Comparison of ENCODE assay signal across 25 cellular contexts in the genomic region with DNA sequence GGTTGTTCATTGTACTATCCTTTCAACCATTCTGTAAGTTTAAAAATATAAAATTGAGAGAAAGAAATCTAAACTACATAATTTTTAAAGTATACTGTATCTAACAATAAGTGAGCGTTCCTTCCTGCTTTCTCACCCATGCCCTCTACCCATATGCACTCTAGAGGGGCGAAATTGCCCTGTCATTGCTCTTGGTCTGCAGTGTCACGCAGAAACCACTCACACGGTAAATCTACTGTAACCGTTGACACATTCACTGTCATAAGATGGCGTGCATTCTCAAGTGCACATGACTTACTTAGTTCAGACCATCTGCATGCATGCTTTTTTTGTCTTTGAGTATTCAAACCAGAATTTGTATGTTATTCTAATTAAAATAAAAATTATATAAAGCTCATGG. TPM values are rescaled to one million over a fixed set of nuclear protein-coding genes. Genes with fewer than 3 reads are reported as not detected.
DNase-seq lines count a peak whose midpoint lies in the region; ATAC-seq and TF ChIP-seq lines count a peak whose summit lies in the region.
"Had no signal": no experiment of that assay in that cellular context is flagged by ENCODE, and none has a peak within 500 bp of the region (broad histone marks: within the 10 kb centered on the region; RNA-seq: fewer than 3 reads in every experiment).

No MANE protein-coding gene starts in this region.

- H3K9me3 Mint-ChIP-seq in naive thymus-derived CD4-positive, alpha-beta T cell = peaks cover 0 to 17% (median 2%) of the 10 kb centered on the region in 11 donors
- H3K9me3 Mint-ChIP-seq: activated CD8-positive, alpha-beta T cell treated with anti-CD3 and anti-CD28 coated beads for 36 hours; activated naive CD8-positive, alpha-beta T cell treated with anti-CD3 and anti-CD28 coated beads for 36 hours; stimulated activated naive CD8-positive, alpha-beta T cell treated with anti-CD3 and anti-CD28 coated beads, Interleukin-15, Interleukin-2, amounts not matched to agents 100 ng/mL and 50 ng/mL, for 24 hours had no signal

- no peaks in the 10 kb centered on the region for H3K27me3 ChIP-seq in naive thymus-derived CD4-positive, alpha-beta T cell (ENCODE audit: control insufficient read depth in 2 of 2, insufficient read depth in 2 of 2, low read length in 2 of 2)
- no peaks in the 10 kb centered on the region for H3K27me3 ChIP-seq in vagina
- H3K27me3 ChIP-seq: colonic mucosa, gastrocnemius medialis, upper lobe of right lung had no signal

- TF ChIP-seq CTCF in NB4 (IDR thresholded peaks at IDR 0.05; ENCODE audit: low read depth, low read length) (no peak), vagina (IDR thresholded peaks at IDR 0.05) (no peak)

- POLR2A ChIA-PET in naive thymus-derived CD4-positive, alpha-beta T cell (lab: Charles Lee) = no interaction called here

- no peak overlapping the region for H3K4me3 ChIP-seq in NB4 (ENCODE audit: low read depth, low read length)
- no peak overlapping the region for H3K4me3 ChIP-seq in naive thymus-derived CD4-positive, alpha-beta T cell (ENCODE audit: low read length)
- no peak overlapping the region for H3K4me3 ChIP-seq in vagina
- H3K4me3 ChIP-seq: body of pancreas, colonic mucosa, gastrocnemius medialis, mucosa of descending colon, upper lobe of right lung had no signal

- no peaks in the 10 kb centered on the region for H3K36me3 Mint-ChIP-seq in naive thymus-derived CD4-positive, alpha-beta T cell
- H3K36me3 Mint-ChIP-seq: activated naive CD8-positive, alpha-beta T cell treated with anti-CD3 and anti-CD28 coated beads for 36 hours had no signal

- H3K9me3 ChIP-seq in naive thymus-derived CD4-positive, alpha-beta T cell (ENCODE audit: control insufficient read depth in 2 of 3, low read length in 3 of 3) = no peaks in the 10 kb centered on the region
- no peaks in the 10 kb centered on the region for H3K9me3 ChIP-seq in vagina
- H3K9me3 ChIP-seq: body of pancreas, colonic mucosa, mucosa of descending colon, upper lobe of right lung had no signal

- ATAC-seq in naive thymus-derived CD4-positive, alpha-beta T cell = peak; percentile 77
- ATAC-seq in GM21447 (IDR thresholded peaks at IDR 0.05; ENCODE audit: unreplicated experiment) (no peak), HG03354 (IDR thresholded peaks at IDR 0.05; ENCODE audit: poor library complexity, severe bottlenecking, unreplicated experiment) (no peak)
- ATAC-seq: activated CD8-positive, alpha-beta T cell treated with anti-CD3 and anti-CD28 coated beads for 36 hours; body of pancreas; gastrocnemius medialis; left lobe of liver; mucosa of descending colon; Panc1; sciatic nerve; upper lobe of right lung had no signal

- H3K36me3 ChIP-seq in naive thymus-derived CD4-positive, alpha-beta T cell (ENCODE audit: control insufficient read depth in 2 of 3, insufficient read depth in 3 of 3, low read length in 3 of 3) = no peaks in the 10 kb centered on the region
- no peaks in the 10 kb centered on the region for H3K36me3 ChIP-seq in vagina
- H3K36me3 ChIP-seq: colonic mucosa, gastrocnemius medialis, upper lobe of right lung had no signal

- H3K27ac Mint-ChIP-seq in naive thymus-derived CD4-positive, alpha-beta T cell = no peak overlapping the region
- H3K27ac Mint-ChIP-seq: activated CD8-positive, alpha-beta T cell treated with anti-CD3 and anti-CD28 coated beads for 36 hours; activated naive CD8-positive, alpha-beta T cell treated with anti-CD3 and anti-CD28 coated beads for 36 hours; CD4-positive, alpha-beta T cell; stimulated activated naive CD8-positive, alpha-beta T cell treated with anti-CD3 and anti-CD28 coated beads, Interleukin-15, Interleukin-2, amounts not matched to agents 100 ng/mL and 50 ng/mL, for 24 hours had no signal

- no peak overlapping the region for H3K27ac ChIP-seq in naive thymus-derived CD4-positive, alpha-beta T cell (ENCODE audit: low read depth, low read length)
- no peak overlapping the region for H3K27ac ChIP-seq in vagina
- H3K27ac ChIP-seq: body of pancreas, colonic mucosa, gastrocnemius medialis, upper lobe of right lung, VCaP had no signal

- intact Hi-C loops in naive thymus-derived CD4-positive, alpha-beta T cell (cut with micrococcal nuclease) = no loop called here
- intact Hi-C loops in vagina (cut with DNase I) = no loop called here

- no peak for TF ChIP-seq POLR2A in NB4 (IDR thresholded peaks at IDR 0.05; ENCODE audit: extremely low read depth, insufficient read length)
- TF ChIP-seq POLR2A in vagina (IDR thresholded peaks at IDR 0.05) = no peak

- H3K4me1 ChIP-seq in naive thymus-derived CD4-positive, alpha-beta T cell (ENCODE audit: control insufficient read depth in 2 of 2, insufficient read depth in 2 of 2, low read length in 2 of 2) = no peaks in the 10 kb centered on the region
- H3K4me1 ChIP-seq in vagina = no peaks in the 10 kb centered on the region
- H3K4me1 ChIP-seq: body of pancreas, colonic mucosa, gastrocnemius medialis, upper lobe of right lung had no signal

- no peak overlapping the region for H3K4me3 Mint-ChIP-seq in naive thymus-derived CD4-positive, alpha-beta T cell
- H3K4me3 Mint-ChIP-seq: activated CD8-positive, alpha-beta T cell treated with anti-CD3 and anti-CD28 coated beads for 36 hours; activated naive CD8-positive, alpha-beta T cell treated with anti-CD3 and anti-CD28 coated beads for 36 hours; CD4-positive, alpha-beta T cell; stimulated activated naive CD8-positive, alpha-beta T cell treated with anti-CD3 and anti-CD28 coated beads, Interleukin-15, Interleukin-2, amounts not matched to agents 100 ng/mL and 50 ng/mL, for 24 hours had no signal

- CTCF ChIA-PET in naive thymus-derived CD4-positive, alpha-beta T cell (lab: Charles Lee) = no interaction called here

- DNase-seq in NCI-H748 (lab: John Stamatoyannopoulos, UW; ENCODE audit: unreplicated experiment) (peak; percentile 50), NCI-H748 treated with DMSO at 0.1 percent for 48 hours (lab: John Stamatoyannopoulos, UW) (no peak), NB4 (ENCODE audit: low read depth) (peak; percentile 34), RKO (ENCODE audit: low spot score) (peak; percentile 5), vagina (ENCODE audit: extremely low spot score in 2 of 2) (no peak)
- no peak for DNase-seq in naive thymus-derived CD4-positive, alpha-beta T cell
- DNase-seq: activated CD8-positive, alpha-beta T cell treated with anti-CD3 and anti-CD28 coated beads for 36 hours; activated naive CD8-positive, alpha-beta T cell treated with anti-CD3 and anti-CD28 coated beads for 36 hours; activated T-cell treated with anti-CD3 and anti-CD28 coated beads, Interleukin-2, amount 50 U/mL, for 48 hours; body of pancreas; CD4-positive, alpha-beta T cell; colonic mucosa; gastrocnemius medialis; mucosa of descending colon; NCI-H1048; nucleus accumbens; SW 1271; upper lobe of right lung had no signal

- no peaks in the 10 kb centered on the region for H3K4me1 Mint-ChIP-seq in naive thymus-derived CD4-positive, alpha-beta T cell
- H3K4me1 Mint-ChIP-seq: activated naive CD8-positive, alpha-beta T cell treated with anti-CD3 and anti-CD28 coated beads for 36 hours had no signal

- H3K27me3 Mint-ChIP-seq in naive thymus-derived CD4-positive, alpha-beta T cell = peaks cover 17 to 44% (median 33%) of the 10 kb centered on the region in 5 donors

RNA-seq across cellular contexts. Expression of a gene that starts 55.7 kb away (rescaled TPM):
- total RNA-seq in naive thymus-derived CD4-positive, alpha-beta T cell = 100 to 1,000 TPM in 4 of 5 experiments, 10 to 100 TPM in 1; 68.9 to 123 (median 112) TPM
- 10 to 100 TPM; 28.2 to 43.0 TPM for polyA plus RNA-seq in naive thymus-derived CD4-positive, alpha-beta T cell
- 67.8 TPM for total RNA-seq in vagina

Comparison
In these comparisons a context has a peak if more than half of its experiments do, and no peak if none do; other contexts are left out.
1. DNase-seq: peak in NCI-H748 (single experiment), NB4 (single experiment) and RKO (single experiment); none in NCI-H748 treated with DMSO at 0.1 percent for 48 hours (single experiment), naive thymus-derived CD4-positive, alpha-beta T cell (0 of 9) and vagina (0 of 2).